8 cellular contexts compared by ENCODE assay signal in genomic region chr22:46040471-46041465, GRCh38.
A peak's percentile ranks its signal among the peaks of the same experiment; 100 is the strongest.
DNase-seq lines count a peak whose midpoint lies in the region; ATAC-seq and TF ChIP-seq lines count a peak whose summit lies in the region.
"Had no signal": no experiment of that assay in that cellular context is flagged by ENCODE, and none has a peak within 500 bp of the region (broad histone marks: within the 10 kb centered on the region; RNA-seq: fewer than 3 reads in every experiment).

No MANE protein-coding gene starts in this region.

- H3K4me1 ChIP-seq in IMR-90 (ENCODE audit: control insufficient read depth, insufficient read depth, low read length) (peaks cover 24% of the 10 kb centered on the region), heart right ventricle (peaks cover 11 to 70% (median 45%) of the 10 kb centered on the region in 9 donors), skeletal muscle tissue (ENCODE audit: control insufficient read depth in 3 of 3, insufficient read depth in 3 of 3, low read length in 3 of 3) (peaks cover 58 to 69% (median 60%) of the 10 kb centered on the region in 3 donors)

- no peak for ATAC-seq in IMR-90 (ENCODE audit: low read depth)
- no peak for ATAC-seq in heart right ventricle

- no peak overlapping the region for H3K4me2 ChIP-seq in IMR-90 (ENCODE audit: low read depth, low read length)
- H3K4me2 ChIP-seq: neural progenitor cell had no signal

- dilution Hi-C loops in IMR-90 (cut with HindIII; ENCODE audit: low sequenced_read_pairs, unreplicated experiment), result no loop called here

- H2BK5ac ChIP-seq in IMR-90 (ENCODE audit: low read depth, low read length, poor library complexity, severe bottlenecking), result no peak overlapping the region

- H4K5ac ChIP-seq in IMR-90 (ENCODE audit: low read depth, low read length), result no peak overlapping the region

- H2BK20ac ChIP-seq in IMR-90 (ENCODE audit: low read depth, low read length), result no peak overlapping the region

- no TSS peak for BruUV-seq in IMR-90 (replicated peaks; lab: Mats Ljungman, UMichigan)

- TF ChIP-seq RAD21 in IMR-90 (IDR thresholded peaks at IDR 0.05; ENCODE audit: low read length), result no peak

- H3K18ac ChIP-seq in IMR-90 (ENCODE audit: low read depth, low read length), result no peak overlapping the region

- in situ Hi-C loops in IMR-90 (cut with MboI; ENCODE audit: low sequenced_read_pairs), result no loop called here

- POLR2A ChIA-PET in IMR-90 (lab: Charles Lee; ENCODE audit: unreplicated experiment) (no interaction called here), RWPE1 (lab: Yijun Ruan, JAX; ENCODE audit: low non-redundant PET) (no interaction called here)

- peaks cover 13% of the 10 kb centered on the region for H3K9me1 ChIP-seq in IMR-90 (ENCODE audit: insufficient read depth, low read length)

- no peaks in the 10 kb centered on the region for H4K20me1 ChIP-seq in IMR-90 (ENCODE audit: insufficient read depth, low read length)

- peaks cover 26 to 41% of the 10 kb centered on the region in 2 experiments for H3K79me1 ChIP-seq in IMR-90 (ENCODE audit: low read depth in 1 of 2, low read length in 2 of 2)

- H2BK120ac ChIP-seq in IMR-90 (ENCODE audit: low read depth, low read length), result no peak overlapping the region

- no peak overlapping the region for H2BK15ac ChIP-seq in IMR-90 (ENCODE audit: low read depth, low read length)

- no peak overlapping the region for H3K4ac ChIP-seq in IMR-90 (ENCODE audit: low read depth, low read length)

- peak overlapping the region; percentile 13 for H2AK9ac ChIP-seq in IMR-90 (replicated peaks; ENCODE audit: low read depth, low read length, poor library complexity)

- peak overlapping the region; percentile 16; the same call in 1 of the 2 replicates for H2AK5ac ChIP-seq in IMR-90 (ENCODE audit: low read depth, low read length)

- DNase-seq in IMR-90 (no peak), RWPE1 (ENCODE audit: low spot score) (no peak), heart right ventricle (no peak), RPMI8226 (no peak), SK-N-DZ (ENCODE audit: low spot score) (no peak)
- no peak for DNase-seq in effector CD4-positive, alpha-beta T cell

- H3K27me3 ChIP-seq in IMR-90 (ENCODE audit: control insufficient read depth, insufficient read depth, low read length) (no peaks in the 10 kb centered on the region), heart right ventricle (no peaks in the 10 kb centered on the region), skeletal muscle tissue (ENCODE audit: control insufficient read depth in 3 of 3, insufficient read depth in 3 of 3, low read length in 3 of 3) (no peaks in the 10 kb centered on the region)

- H3K23ac ChIP-seq in IMR-90 (ENCODE audit: low read depth, low read length), result no peak overlapping the region

- 77% methylated on average over 6 of the region's 20 CpGs; no CpG with 5 or more reads in 1 of the 2 experiments for WGBS in IMR-90 (ENCODE audit: extremely low coverage in 2 of 2, insufficient read length in 1 of 2), 2 experiments
- 78 to 86% methylated on average over 20 of the region's 20 CpGs for WGBS in heart right ventricle, 2 donors

- no peaks in the 10 kb centered on the region for H3K9me3 ChIP-seq in IMR-90 (ENCODE audit: control insufficient read depth, insufficient read depth, low read length)
- no peaks in the 10 kb centered on the region for H3K9me3 ChIP-seq in heart right ventricle
- no peaks in the 10 kb centered on the region for H3K9me3 ChIP-seq in skeletal muscle tissue (ENCODE audit: control insufficient read depth in 3 of 3, low read length in 3 of 3)

- CTCF ChIA-PET in IMR-90 (lab: Yijun Ruan, JAX), result no interaction called here
- CTCF ChIA-PET in RWPE1 (lab: Yijun Ruan, JAX), result interaction anchor here (0.6 to 1.1 kb wide), 3 partner anchors 14 to 235 kb away, joined by 3 to 9 read pairs (median 4); no protein-coding TSS in a partner anchor

- intact Hi-C loops in IMR-90 (cut with micrococcal nuclease) (no loop called here), heart right ventricle (cut with DNase I) (loop anchor here in 1 of 10 donors (5.0 kb wide), 1 partner anchor 43 kb away; no protein-coding TSS in a partner anchor)

- no peak overlapping the region for H3K9ac ChIP-seq in IMR-90 (ENCODE audit: low read depth, low read length)
- peak overlapping the region; percentile 48 to 76 (median 65) for H3K9ac ChIP-seq in skeletal muscle tissue (ENCODE audit: low read depth in 1 of 3, low read length in 3 of 3)
- H3K9ac ChIP-seq: neural progenitor cell had no signal

- H3K36me3 ChIP-seq in IMR-90 (ENCODE audit: control insufficient read depth, insufficient read depth, low read length), result no peaks in the 10 kb centered on the region
- no peaks in the 10 kb centered on the region for H3K36me3 ChIP-seq in heart right ventricle
- H3K36me3 ChIP-seq in skeletal muscle tissue (ENCODE audit: control insufficient read depth in 3 of 3, insufficient read depth in 3 of 3, low read length in 3 of 3), result peaks cover 0 to 3% (median 0%) of the 10 kb centered on the region in 3 donors
- H3K36me3 ChIP-seq: neural progenitor cell had no signal

- TF ChIP-seq POLR2A in IMR-90 (IDR thresholded peaks at IDR 0.05; ENCODE audit: low read depth, low read length), result no peak

- H2AFZ ChIP-seq in IMR-90 (replicated peaks; ENCODE audit: low read length, poor library complexity), result no peak overlapping the region
- H2AFZ ChIP-seq: neural progenitor cell had no signal

- no peak overlapping the region for H3K56ac ChIP-seq in IMR-90 (ENCODE audit: extremely low read depth, insufficient read depth, low read length)

- H4K91ac ChIP-seq in IMR-90 (ENCODE audit: insufficient read depth, low read depth, low read length), result no peak overlapping the region; the same call in 1 of the 2 replicates

- no peak overlapping the region for H3K4me3 ChIP-seq in IMR-90 (ENCODE audit: insufficient read depth, low read depth, low read length)
- H3K4me3 ChIP-seq in heart right ventricle, result no peak overlapping the region
- peak overlapping the region; percentile 38 to 51 (median 49) for H3K4me3 ChIP-seq in skeletal muscle tissue (ENCODE audit: low read length in 3 of 3)
- H3K4me3 ChIP-seq: neural progenitor cell had no signal

- no peak overlapping the region for H4K8ac ChIP-seq in IMR-90 (ENCODE audit: low read depth in 2 of 2, low read length in 2 of 2)

- TF ChIP-seq CTCF in IMR-90 (conservative IDR thresholded peaks at IDR 0.05; ENCODE audit: low read depth, low read length), result no peak
- no peak for TF ChIP-seq CTCF in RWPE1 (conservative IDR thresholded peaks at IDR 0.05; ENCODE audit: low read depth)
- no peak for TF ChIP-seq CTCF in heart right ventricle (IDR thresholded peaks at IDR 0.05)

- H3K27ac ChIP-seq in IMR-90 (ENCODE audit: insufficient read depth, low read length) (no peak overlapping the region), RWPE1 (peak overlapping the region; percentile 100), heart right ventricle (peak overlapping the region in 7 of 10 donors; percentile 7 to 100 (median 44)), skeletal muscle tissue (ENCODE audit: low read depth, low read length) (peak overlapping the region; percentile 67)
- H3K27ac ChIP-seq: neural progenitor cell had no signal

- H3K14ac ChIP-seq in IMR-90 (replicated peaks; ENCODE audit: low read depth, low read length), result no peak overlapping the region

TF ChIP-seq in IMR-90, 13 proteins besides CTCF, POLR2A, EP300 and RAD21:
- TF ChIP-seq MAZ (IDR thresholded peaks at IDR 0.05; ENCODE audit: borderline replicate concordance, low read depth, low read length) (no peak), NFE2L2 (IDR thresholded peaks at IDR 0.05; ENCODE audit: low read depth, low read length) (no peak)

Comparison
In these comparisons a context has a peak if more than half of its experiments do, and no peak if none do; other contexts are left out.
1. H3K4me3 ChIP-seq: peak in skeletal muscle tissue (3 of 3); none in IMR-90 (single experiment) and heart right ventricle (0 of 10).